In the genomic region with DNA sequence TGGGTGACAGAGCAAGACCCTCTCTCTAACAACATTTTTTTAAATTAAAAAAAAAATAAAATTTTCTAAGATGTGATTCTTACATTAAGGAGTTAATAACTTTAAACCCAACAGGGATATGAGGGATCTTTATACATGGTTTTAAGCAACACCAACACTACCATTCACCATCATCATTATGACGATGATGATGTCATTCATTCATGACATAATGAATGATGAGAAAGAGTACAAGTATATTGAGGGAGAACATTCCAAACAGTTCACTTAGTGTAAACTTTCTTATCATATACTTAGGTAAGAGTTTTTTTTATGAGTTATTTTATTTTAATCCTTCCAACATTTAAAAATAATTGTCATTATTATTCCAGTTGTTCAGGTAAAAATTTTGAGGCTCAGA, we compare ENCODE assay signal across 29 cellular contexts.
DNase-seq lines count a peak whose midpoint lies in the region; ATAC-seq, FAIRE-seq and TF ChIP-seq lines count a peak whose summit lies in the region.
"Had no signal": no experiment of that assay in that cellular context is flagged by ENCODE, and none has a peak within 500 bp of the region (broad histone marks: within the 10 kb centered on the region; RNA-seq: fewer than 3 reads in every experiment).

No MANE protein-coding gene starts in this region.

- 8% methylated on average over 1 of the region's 1 CpG for WGBS in HepG2 (ENCODE audit: low lambda C conversion rate)
- 48% methylated on average over 1 of the region's 1 CpG for WGBS in right lobe of liver (ENCODE audit: insufficient coverage, low coverage, low lambda C conversion rate, missing lambda C conversion rate)

- intact Hi-C loops in HepG2 (cut with micrococcal nuclease; ENCODE audit: unreplicated experiment) (no loop called here), right lobe of liver (cut with DNase I) (no loop called here)

- H3K27me3 ChIP-seq in HepG2 (ENCODE audit: control insufficient read depth in 1 of 2, insufficient read depth in 2 of 2, low read length in 2 of 2) (no peaks in the 10 kb centered on the region), right lobe of liver (no peaks in the 10 kb centered on the region)
- H3K27me3 ChIP-seq: BE2C; BLaER1; BLaER1 treated with 17β-estradiol and CSF1 and Interleukin-3, amounts not matched to agents 10 nM and 100 nM had no signal

- ATAC-seq in HepG2 (no peak), right lobe of liver (no peak)
- ATAC-seq: A549; CD8-positive, alpha-beta T cell had no signal

- H3K4me1 ChIP-seq in HepG2 (ENCODE audit: insufficient read depth, low read length) (no peaks in the 10 kb centered on the region), right lobe of liver (no peaks in the 10 kb centered on the region)
- H3K4me1 ChIP-seq: A549; BE2C; BLaER1; BLaER1 treated with 17β-estradiol and CSF1 and Interleukin-3, amounts not matched to agents 10 nM and 100 nM; Caco-2 had no signal

- no peak for DNase-seq in HepG2 (ENCODE audit: low spot score)
- DNase-seq in right lobe of liver: no peak
- DNase-seq: 8988T; ACHN; AML-193; BE2C; C1 segment of cervical spinal cord; Caco-2; Calu3; CD4-positive, alpha-beta memory T cell; CD4-positive, alpha-beta T cell; CD4-positive, CD25-positive, alpha-beta regulatory T cell; CD8-positive, alpha-beta memory T cell; CD8-positive, alpha-beta T cell; COR-L47; DMS 273 treated with DMSO at 0.1 percent for 48 hours; DMS153; DMS53; DMS79; DMS79 treated with DMSO at 0.1 percent for 48 hours; DND-41; EL had no signal

- H3K4me3 ChIP-seq in HepG2 (replicated peaks in 1 of 3; ENCODE audit: insufficient read depth in 1 of 3, low read depth in 2 of 3, low read length in 3 of 3) (no peak overlapping the region), right lobe of liver (no peak overlapping the region)
- H3K4me3 ChIP-seq: A549; BLaER1; BLaER1 treated with 17β-estradiol and CSF1 and Interleukin-3, amounts not matched to agents 10 nM and 100 nM had no signal

- in situ Hi-C loops in HepG2 (cut with HindIII; ENCODE audit: extremely low pct_ligation_motif_present, low pct_unique_long_range_greater_than_20kb): no loop called here

- peaks cover 90% of the 10 kb centered on the region for H3K9me3 ChIP-seq in HepG2 (ENCODE audit: low read length)
- no peaks in the 10 kb centered on the region for H3K9me3 ChIP-seq in right lobe of liver
- H3K9me3 ChIP-seq: A549, BE2C, BLaER1, Caco-2 had no signal

- no peak overlapping the region for H3K4me2 ChIP-seq in HepG2 (ENCODE audit: low read depth, low read length)
- H3K4me2 ChIP-seq: A549; BLaER1; BLaER1 treated with 17β-estradiol and CSF1 and Interleukin-3, amounts not matched to agents 10 nM and 100 nM had no signal

- H3K79me2 ChIP-seq in HepG2 (ENCODE audit: insufficient read depth, low read length): no peaks in the 10 kb centered on the region

- CTCF ChIA-PET in HepG2 (lab: Yijun Ruan, JAX; ENCODE audit: low intra/inter-chr PET ratio, low total read pairs): no interaction called here

- no peak overlapping the region for H3K27ac ChIP-seq in HepG2 (ENCODE audit: extremely low read length, insufficient read depth, low read length)
- H3K27ac ChIP-seq in right lobe of liver: no peak overlapping the region
- H3K27ac ChIP-seq: 22Rv1; A549; BLaER1; BLaER1 treated with 17β-estradiol and CSF1 and Interleukin-3, amounts not matched to agents 10 nM and 100 nM; C4-2B had no signal

- TF ChIP-seq EP300 in HepG2 (IDR thresholded peaks at IDR 0.05; ENCODE audit: low read depth in 2 of 2, low read length in 2 of 2) (no peak), HepG2 (CRISPR knock-in tag; IDR thresholded peaks at IDR 0.05; ENCODE audit: borderline replicate concordance) (no peak)

- POLR2A ChIA-PET in HepG2 (lab: Yijun Ruan, JAX): no interaction called here

- no TSS peak for BruUV-seq in HepG2 (replicated peaks; lab: Mats Ljungman, UMichigan)

- TF ChIP-seq CTCF in HepG2 (CRISPR knock-in tag; IDR thresholded peaks at IDR 0.05) (no peak), right lobe of liver (IDR thresholded peaks at IDR 0.05) (no peak)

- no peak overlapping the region for H3K9ac ChIP-seq in HepG2 (ENCODE audit: insufficient read depth, low read depth, low read length)
- H3K9ac ChIP-seq: BLaER1; BLaER1 treated with 17β-estradiol and CSF1 and Interleukin-3, amounts not matched to agents 10 nM and 100 nM had no signal

- TF ChIP-seq POLR2A in HepG2 (IDR thresholded peaks at IDR 0.05; ENCODE audit: insufficient read depth in 1 of 2, low read depth in 2 of 2, low read length in 2 of 2): no peak
- no peak for TF ChIP-seq POLR2A in right lobe of liver (IDR thresholded peaks at IDR 0.05)

- no peaks in the 10 kb centered on the region for H4K20me1 ChIP-seq in HepG2 (ENCODE audit: insufficient read depth, low read length)
- H4K20me1 ChIP-seq: BLaER1; BLaER1 treated with 17β-estradiol and CSF1 and Interleukin-3, amounts not matched to agents 10 nM and 100 nM had no signal

- TF ChIP-seq RAD21 in HepG2 (CRISPR knock-in tag; IDR thresholded peaks at IDR 0.05): no peak

- H3K36me3 ChIP-seq in HepG2 (replicated peaks in 1 of 2; ENCODE audit: control insufficient read depth in 1 of 2, insufficient read depth in 2 of 2, low read length in 2 of 2): no peaks in the 10 kb centered on the region
- H3K36me3 ChIP-seq in right lobe of liver: no peaks in the 10 kb centered on the region
- H3K36me3 ChIP-seq: BE2C; BLaER1; BLaER1 treated with 17β-estradiol and CSF1 and Interleukin-3, amounts not matched to agents 10 nM and 100 nM had no signal

- no peak for FAIRE-seq in HepG2 (lab: Jason Lieb, UNC)
- FAIRE-seq: A204.1, A549, D721Med had no signal

- H2AFZ ChIP-seq in HepG2 (ENCODE audit: low read length): no peak overlapping the region

TF ChIP-seq in HepG2, 621 proteins besides CTCF, POLR2A, EP300 and RAD21:
- peak; percentile 83 for TF ChIP-seq CREB1 (IDR thresholded peaks at IDR 0.05)
- TF ChIP-seq CREB1 (CRISPR knock-in tag; IDR thresholded peaks at IDR 0.05): no peak
- TF ChIP-seq ATF7 (IDR thresholded peaks at IDR 0.05): peak; percentile 93
- TF ChIP-seq ATF7 (CRISPR knock-in tag; IDR thresholded peaks at IDR 0.05): no peak
- TF ChIP-seq, protein P1, sequence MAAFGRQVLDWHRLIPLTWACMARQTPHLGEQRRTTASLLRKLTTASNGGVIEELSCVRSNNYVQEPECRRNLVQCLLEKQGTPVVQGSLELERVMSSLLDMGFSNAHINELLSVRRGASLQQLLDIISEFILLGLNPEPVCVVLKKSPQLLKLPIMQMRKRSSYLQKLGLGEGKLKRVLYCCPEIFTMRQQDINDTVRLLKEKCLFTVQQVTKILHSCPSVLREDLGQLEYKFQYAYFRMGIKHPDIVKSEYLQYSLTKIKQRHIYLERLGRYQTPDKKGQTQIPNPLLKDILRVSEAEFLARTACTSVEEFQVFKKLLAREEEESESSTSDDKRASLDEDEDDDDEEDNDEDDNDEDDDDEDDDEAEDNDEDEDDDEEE (CRISPR knock-in tag; IDR thresholded peaks at IDR 0.05): no peak
- TF ChIP-seq, protein P2, sequence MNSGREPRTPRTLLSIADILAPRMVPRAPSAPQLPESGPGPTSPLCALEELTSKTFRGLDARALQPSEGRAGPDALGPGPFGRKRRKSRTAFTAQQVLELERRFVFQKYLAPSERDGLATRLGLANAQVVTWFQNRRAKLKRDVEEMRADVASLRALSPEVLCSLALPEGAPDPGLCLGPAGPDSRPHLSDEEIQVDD (CRISPR knock-in tag; IDR thresholded peaks at IDR 0.05; ENCODE audit: borderline replicate concordance): no peak
